Comparison of ENCODE assay signal across 13 cellular contexts in genomic region chr2:160430001-160430344, GRCh38.
DNase-seq lines count a peak whose midpoint lies in the region; ATAC-seq and TF ChIP-seq lines count a peak whose summit lies in the region.
"Had no signal": no experiment of that assay in that cellular context is flagged by ENCODE, and none has a peak within 500 bp of the region (broad histone marks: within the 10 kb centered on the region; RNA-seq: fewer than 3 reads in every experiment).

No MANE protein-coding gene starts in this region.

- H3K27ac ChIP-seq in CD4-positive, alpha-beta T cell (ENCODE audit: low read depth, low read length): no peak overlapping the region
- no peak overlapping the region for H3K27ac ChIP-seq in HEK293 (ENCODE audit: extremely low read depth, low read depth, low read length)
- H3K27ac ChIP-seq: brain microvascular endothelial cell, WERI-Rb-1 had no signal

- H3K4me1 Mint-ChIP-seq in CD4-positive, alpha-beta T cell (ENCODE audit: low read depth): peaks cover 86% of the 10 kb centered on the region
- peaks cover 68% of the 10 kb centered on the region for H3K4me1 Mint-ChIP-seq in activated naive CD8-positive, alpha-beta T cell treated with anti-CD3 and anti-CD28 coated beads, Interleukin-2, amount 50 U/mL, for 24 hours
- peaks cover 59% of the 10 kb centered on the region for H3K4me1 Mint-ChIP-seq in osteocyte (ENCODE audit: unreplicated experiment)

- H3K27ac Mint-ChIP-seq in CD4-positive, alpha-beta T cell: peak overlapping the region; percentile 88
- peak overlapping the region; percentile 82 for H3K27ac Mint-ChIP-seq in activated naive CD8-positive, alpha-beta T cell treated with anti-CD3 and anti-CD28 coated beads, Interleukin-2, amount 50 U/mL, for 24 hours
- H3K27ac Mint-ChIP-seq in osteocyte (ENCODE audit: unreplicated experiment): peak overlapping the region; percentile 60
- H3K27ac Mint-ChIP-seq: IgD-negative memory B cell had no signal

- H3K4me1 ChIP-seq in HEK293 (ENCODE audit: control insufficient read depth, insufficient read depth, low read length): peaks cover 21% of the 10 kb centered on the region

- no peak overlapping the region for H3K4me3 ChIP-seq in HEK293 (ENCODE audit: low read depth, low read length)
- H3K4me3 ChIP-seq: heart right ventricle had no signal

- H3K36me3 ChIP-seq in HEK293 (ENCODE audit: control insufficient read depth in 2 of 2, insufficient read depth in 1 of 2, low read length in 2 of 2): no peaks in the 10 kb centered on the region
- H3K36me3 ChIP-seq: brain microvascular endothelial cell, WERI-Rb-1 had no signal

- no peak for TF ChIP-seq CTCF in CD4-positive, alpha-beta T cell (IDR thresholded peaks at IDR 0.05)
- TF ChIP-seq CTCF in HEK293 (tag by site-specific recombination; IDR thresholded peaks at IDR 0.05) (no peak), osteocyte (IDR thresholded peaks at IDR 0.05) (no peak)

- H3K36me3 Mint-ChIP-seq in CD4-positive, alpha-beta T cell (ENCODE audit: low read depth): peaks cover 39% of the 10 kb centered on the region
- peaks cover 22% of the 10 kb centered on the region for H3K36me3 Mint-ChIP-seq in activated naive CD8-positive, alpha-beta T cell treated with anti-CD3 and anti-CD28 coated beads, Interleukin-2, amount 50 U/mL, for 24 hours (ENCODE audit: low read depth)
- peaks cover 15% of the 10 kb centered on the region for H3K36me3 Mint-ChIP-seq in osteocyte (ENCODE audit: unreplicated experiment)

- H3K27me3 ChIP-seq in CD4-positive, alpha-beta T cell (ENCODE audit: control insufficient read depth, insufficient read depth, low read length): no peaks in the 10 kb centered on the region
- H3K27me3 ChIP-seq: brain microvascular endothelial cell, heart right ventricle had no signal

- CTCF ChIA-PET in CD4-positive, alpha-beta T cell (lab: Charles Lee): interaction anchor here (0.7 to 3.5 kb wide), 5 partner anchors 12 to 74 kb away, joined by 4 to 13 read pairs (median 4); no protein-coding TSS in a partner anchor
- CTCF ChIA-PET in HEK293 (lab: Yijun Ruan, JAX): interaction anchor here (1.0 to 2.1 kb wide), 5 partner anchors 19 to 540 kb away, joined by 4 to 11 read pairs (median 6); no protein-coding TSS in a partner anchor

- H3K27me3 Mint-ChIP-seq in CD4-positive, alpha-beta T cell: no peaks in the 10 kb centered on the region
- H3K27me3 Mint-ChIP-seq in activated naive CD8-positive, alpha-beta T cell treated with anti-CD3 and anti-CD28 coated beads, Interleukin-2, amount 50 U/mL, for 24 hours: no peaks in the 10 kb centered on the region
- H3K27me3 Mint-ChIP-seq in osteocyte (ENCODE audit: unreplicated experiment): no peaks in the 10 kb centered on the region
- H3K27me3 Mint-ChIP-seq: IgD-negative memory B cell had no signal

- POLR2A ChIA-PET in CD4-positive, alpha-beta T cell (lab: Charles Lee): interaction anchor here (2.8 to 4.6 kb wide), 5 partner anchors 17 to 63 kb away, joined by 13 to 65 read pairs (median 18); partner anchors contain the start of gene RBMS1
- POLR2A ChIA-PET in HEK293 (lab: Yijun Ruan, JAX): no interaction called here

- H3K9me3 ChIP-seq in CD4-positive, alpha-beta T cell (ENCODE audit: control insufficient read depth, low read length): peaks cover 4% of the 10 kb centered on the region
- H3K9me3 ChIP-seq in HEK293 (ENCODE audit: control insufficient read depth, insufficient read depth, low read depth, low read length): no peaks in the 10 kb centered on the region; the same call in 1 of the 2 replicates

- no peak for ATAC-seq in CD4-positive, alpha-beta T cell (ENCODE audit: poor library complexity)
- no peak for ATAC-seq in activated naive CD8-positive, alpha-beta T cell treated with anti-CD3 and anti-CD28 coated beads, Interleukin-2, amount 50 U/mL, for 24 hours
- no peak for ATAC-seq in SK-N-SH treated with all-trans-retinoic acid at 6 μM for 48 hours

- no peak overlapping the region for H3K4me3 Mint-ChIP-seq in CD4-positive, alpha-beta T cell
- H3K4me3 Mint-ChIP-seq in activated naive CD8-positive, alpha-beta T cell treated with anti-CD3 and anti-CD28 coated beads, Interleukin-2, amount 50 U/mL, for 24 hours: no peak overlapping the region
- no peak overlapping the region for H3K4me3 Mint-ChIP-seq in osteocyte (ENCODE audit: unreplicated experiment)

- intact Hi-C loops in CD4-positive, alpha-beta T cell (cut with DNase I, micrococcal nuclease): no loop called here

- DNase-seq in CD4-positive, alpha-beta T cell: no peak
- DNase-seq in activated naive CD8-positive, alpha-beta T cell treated with anti-CD3 and anti-CD28 coated beads, Interleukin-2, amount 50 U/mL, for 24 hours: no peak
- DNase-seq in osteocyte (ENCODE audit: extremely low spot score, unreplicated experiment): no peak
- no peak for DNase-seq in OCI-M2 (lab: John Stamatoyannopoulos, UW; ENCODE audit: unreplicated experiment)
- DNase-seq in inferior parietal cortex (ENCODE audit: extremely low spot score): no peak
- DNase-seq: activated effector memory CD4-positive, alpha-beta T cell treated with anti-CD3 and anti-CD28 coated beads, Interleukin-2, amount 50 U/mL, for 16 hours; brain microvascular endothelial cell; heart right ventricle; islet precursor cell; WERI-Rb-1 had no signal

- no peaks in the 10 kb centered on the region for H3K9me3 Mint-ChIP-seq in CD4-positive, alpha-beta T cell
- H3K9me3 Mint-ChIP-seq in activated naive CD8-positive, alpha-beta T cell treated with anti-CD3 and anti-CD28 coated beads, Interleukin-2, amount 50 U/mL, for 24 hours: peaks cover 18% of the 10 kb centered on the region
- peaks cover 6% of the 10 kb centered on the region for H3K9me3 Mint-ChIP-seq in osteocyte (ENCODE audit: unreplicated experiment)
- H3K9me3 Mint-ChIP-seq: IgD-negative memory B cell had no signal

TF ChIP-seq in HEK293, 187 proteins besides CTCF, POLR2A, EP300 and RAD21:
- peak; percentile 28; the same call in 1 of the 2 replicates for TF ChIP-seq TRIM28 (IDR thresholded peaks at IDR 0.05; ENCODE audit: borderline replicate concordance, low read length)
- TF ChIP-seq ZNF146 (tag by site-specific recombination; IDR thresholded peaks at IDR 0.05): no peak
- TF ChIP-seq ZNF19 (tag by site-specific recombination; IDR thresholded peaks at IDR 0.05; ENCODE audit: low read depth): no peak
- TF ChIP-seq SETDB1 (IDR thresholded peaks at IDR 0.05; ENCODE audit: insufficient read length, low read length): peak; percentile 77

TF ChIP-seq in SK-N-SH treated with all-trans-retinoic acid at 6 μM for 48 hours, 23 proteins besides CTCF, POLR2A, EP300 and RAD21:
- TF ChIP-seq ESRRG (CRISPR knock-in tag; IDR thresholded peaks at IDR 0.05) (no peak), ZNF8 (CRISPR knock-in tag; IDR thresholded peaks at IDR 0.05) (no peak), CSRNP3 (CRISPR knock-in tag; IDR thresholded peaks at IDR 0.05) (no peak), ZC3H10 (CRISPR knock-in tag; IDR thresholded peaks at IDR 0.05) (no peak), OSR1 (CRISPR knock-in tag; IDR thresholded peaks at IDR 0.05) (no peak), ZFP3 (CRISPR knock-in tag; IDR thresholded peaks at IDR 0.05) (no peak), PATZ1 (CRISPR knock-in tag; IDR thresholded peaks at IDR 0.05; ENCODE audit: borderline replicate concordance) (no peak), ZNF565 (CRISPR knock-in tag; conservative IDR thresholded peaks at IDR 0.05; ENCODE audit: low read depth) (no peak), SNAI2 (CRISPR knock-in tag; IDR thresholded peaks at IDR 0.05) (no peak)
- TF ChIP-seq, protein P1, sequence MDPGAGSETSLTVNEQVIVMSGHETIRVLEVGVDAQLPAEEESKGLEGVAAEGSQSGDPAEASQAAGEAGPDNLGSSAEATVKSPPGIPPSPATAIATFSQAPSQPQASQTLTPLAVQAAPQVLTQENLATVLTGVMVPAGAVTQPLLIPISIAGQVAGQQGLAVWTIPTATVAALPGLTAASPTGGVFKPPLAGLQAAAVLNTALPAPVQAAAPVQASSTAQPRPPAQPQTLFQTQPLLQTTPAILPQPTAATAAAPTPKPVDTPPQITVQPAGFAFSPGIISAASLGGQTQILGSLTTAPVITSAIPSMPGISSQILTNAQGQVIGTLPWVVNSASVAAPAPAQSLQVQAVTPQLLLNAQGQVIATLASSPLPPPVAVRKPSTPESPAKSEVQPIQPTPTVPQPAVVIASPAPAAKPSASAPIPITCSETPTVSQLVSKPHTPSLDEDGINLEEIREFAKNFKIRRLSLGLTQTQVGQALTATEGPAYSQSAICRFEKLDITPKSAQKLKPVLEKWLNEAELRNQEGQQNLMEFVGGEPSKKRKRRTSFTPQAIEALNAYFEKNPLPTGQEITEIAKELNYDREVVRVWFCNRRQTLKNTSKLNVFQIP (CRISPR knock-in tag; IDR thresholded peaks at IDR 0.05; ENCODE audit: borderline replicate concordance, low read depth): no peak
